In the genomic region with DNA sequence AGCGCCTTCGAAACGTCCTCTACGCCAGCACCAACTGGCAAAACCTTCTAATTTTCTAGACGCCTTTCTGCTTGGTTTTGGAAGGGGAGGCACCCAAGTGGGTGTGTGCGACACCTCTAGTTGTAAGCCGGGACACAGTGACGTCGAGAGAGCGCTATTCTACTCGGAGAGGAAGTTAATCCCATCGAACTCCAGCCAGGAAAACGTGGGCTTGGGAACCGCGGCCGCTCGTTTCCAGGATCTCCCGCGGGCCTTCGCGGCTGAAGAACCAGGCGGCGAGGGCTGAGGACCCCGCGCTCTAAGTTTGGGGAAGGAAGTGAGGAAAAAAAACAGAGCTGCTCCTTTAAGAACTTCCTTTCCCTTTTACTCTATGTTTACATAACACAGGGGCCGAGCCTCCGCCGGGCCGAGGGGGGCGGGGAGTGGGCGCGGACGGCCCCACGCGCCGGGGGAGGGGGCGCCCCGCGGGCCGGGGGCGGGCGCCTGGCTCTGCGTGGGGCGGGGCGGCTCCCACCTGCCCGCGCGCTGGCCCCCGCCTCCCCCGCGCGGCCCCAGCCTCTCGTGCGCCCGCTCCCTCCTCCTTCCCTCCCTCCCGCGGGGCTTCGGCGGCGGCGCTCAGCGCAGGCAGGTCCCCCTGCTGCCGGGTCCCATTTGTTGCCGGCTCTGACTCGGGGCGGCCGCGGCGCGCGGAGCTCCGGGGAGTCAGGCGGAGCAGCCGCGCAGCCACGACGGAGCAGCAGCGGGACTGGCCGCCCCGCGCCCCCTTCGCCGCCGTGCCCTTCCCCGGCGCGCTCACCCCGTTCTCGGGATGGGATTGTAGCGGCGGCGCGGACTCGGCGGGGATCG, we compare ENCODE assay signal across 8 cellular contexts. TPM values are rescaled to one million over a fixed set of nuclear protein-coding genes. Genes with fewer than 3 reads are reported as not detected.
A peak's percentile ranks its signal among the peaks of the same experiment; 100 is the strongest.
DNase-seq lines count a peak whose midpoint lies in the region; ATAC-seq and TF ChIP-seq lines count a peak whose summit lies in the region.

A gene with protein sequence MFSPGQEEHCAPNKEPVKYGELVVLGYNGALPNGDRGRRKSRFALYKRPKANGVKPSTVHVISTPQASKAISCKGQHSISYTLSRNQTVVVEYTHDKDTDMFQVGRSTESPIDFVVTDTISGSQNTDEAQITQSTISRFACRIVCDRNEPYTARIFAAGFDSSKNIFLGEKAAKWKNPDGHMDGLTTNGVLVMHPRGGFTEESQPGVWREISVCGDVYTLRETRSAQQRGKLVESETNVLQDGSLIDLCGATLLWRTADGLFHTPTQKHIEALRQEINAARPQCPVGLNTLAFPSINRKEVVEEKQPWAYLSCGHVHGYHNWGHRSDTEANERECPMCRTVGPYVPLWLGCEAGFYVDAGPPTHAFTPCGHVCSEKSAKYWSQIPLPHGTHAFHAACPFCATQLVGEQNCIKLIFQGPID (plus strand): TSS at position 647 of the 846 bp plus-strand sequence. CDS start 250 bp downstream, outside the sequence.

- H3K4me3 ChIP-seq in kidney epithelial cell (ENCODE audit: low read depth, low read length) = peak within 1 kb of the TSS; percentile 70

- peak; percentile 50 for ATAC-seq in GM18858 (IDR thresholded peaks at IDR 0.05; ENCODE audit: unreplicated experiment)
- peak; percentile 52 for ATAC-seq in HG03066 (IDR thresholded peaks at IDR 0.05; ENCODE audit: low read depth, unreplicated experiment)

- TF ChIP-seq CTCF in kidney epithelial cell (IDR thresholded peaks at IDR 0.05; ENCODE audit: insufficient read depth, low read length, poor library complexity, severe bottlenecking) = peak; percentile 13

- DNase-seq in NCI-H2227 treated with DMSO at 0.1 percent for 48 hours (lab: John Stamatoyannopoulos, UW) = peak; percentile 78
- DNase-seq in activated CD4-positive, alpha-beta T cell treated with anti-CD3 and anti-CD28 coated beads for 1 hour = peak; percentile 76
- DNase-seq in cerebellar cortex (ENCODE audit: low spot score) = peak; percentile 70
- no peak for DNase-seq in kidney epithelial cell (ENCODE audit: low read depth)
- peak; percentile 59 to 64 for DNase-seq in stimulated activated CD4-positive, alpha-beta T cell treated with anti-CD3 and anti-CD28 coated beads, Interleukin-15, amount 100 ng/mL, for 1 hour (ENCODE audit: low read depth in 1 of 2, low spot score in 1 of 2)
- DNase-seq in COLO829 (ENCODE audit: low spot score) = no peak

- H3K27me3 ChIP-seq in kidney epithelial cell (ENCODE audit: control insufficient read depth, insufficient read depth, low read length) = no peaks in the 10 kb centered on the region

- H3K36me3 ChIP-seq in kidney epithelial cell (ENCODE audit: control insufficient read depth, insufficient read depth, low read length) = no peaks in the 10 kb centered on the region

RNA-seq across cellular contexts. Expression of the gene that starts here (rescaled TPM):
- 4.8 and 8.8 TPM in 2 replicates for total RNA-seq in kidney epithelial cell

Comparison
In these comparisons a context has a peak if more than half of its experiments do, and no peak if none do; other contexts are left out.
1. DNase-seq: peak in NCI-H2227 treated with DMSO at 0.1 percent for 48 hours (single experiment), activated CD4-positive, alpha-beta T cell treated with anti-CD3 and anti-CD28 coated beads for 1 hour (single experiment), cerebellar cortex (single experiment) and stimulated activated CD4-positive, alpha-beta T cell treated with anti-CD3 and anti-CD28 coated beads, Interleukin-15, amount 100 ng/mL, for 1 hour (2 of 2); none in kidney epithelial cell (single experiment) and COLO829 (single experiment).